In the genomic region with DNA sequence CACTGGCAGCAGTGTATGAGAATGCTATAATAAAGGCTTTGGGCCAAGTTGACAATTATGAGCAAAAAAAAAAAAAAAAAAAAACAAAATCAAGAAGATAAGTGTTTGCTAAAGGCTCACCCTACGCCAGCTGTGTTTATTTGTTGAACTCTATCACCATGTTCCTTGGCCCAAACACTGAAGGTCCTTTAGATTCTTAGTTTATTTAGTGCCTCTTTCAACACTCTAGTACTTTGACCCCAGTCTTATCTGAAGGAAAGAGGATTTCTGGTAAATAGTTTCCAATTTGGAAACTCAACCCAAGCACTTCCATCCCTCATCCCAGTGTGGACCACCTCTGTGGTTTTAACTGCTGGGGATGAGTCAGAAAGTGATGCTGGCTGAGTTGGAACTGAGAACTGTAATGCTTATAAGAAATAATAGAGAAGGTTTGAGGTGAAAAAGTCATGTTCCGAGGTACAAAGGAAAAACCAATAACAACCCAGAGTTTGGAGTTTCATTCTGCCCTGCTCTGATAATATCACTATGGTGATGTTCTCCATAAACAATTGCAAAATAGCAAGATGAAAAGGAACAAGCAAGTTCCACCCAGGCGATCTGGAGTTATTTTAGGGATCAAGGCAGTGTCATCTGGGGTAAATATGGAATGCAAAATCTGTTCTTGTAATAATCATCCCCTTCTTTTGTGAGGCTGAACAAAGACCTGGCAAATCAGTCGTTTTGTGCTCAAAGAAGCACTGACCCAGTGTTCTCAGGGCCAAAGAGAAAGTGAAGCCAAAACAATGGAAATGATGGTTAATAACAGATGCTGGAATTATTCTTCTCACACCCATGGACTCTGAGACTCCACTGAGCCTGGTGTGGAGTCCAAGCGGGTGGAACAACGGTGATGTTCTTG, we compare ENCODE assay signal across 10 cellular contexts. TPM values are rescaled to one million over a fixed set of nuclear protein-coding genes. Genes with fewer than 3 reads are reported as not detected.
DNase-seq lines count a peak whose midpoint lies in the region; ATAC-seq and TF ChIP-seq lines count a peak whose summit lies in the region.
"Had no signal": no experiment of that assay in that cellular context is flagged by ENCODE, and none has a peak within 500 bp of the region (broad histone marks: within the 10 kb centered on the region; RNA-seq: fewer than 3 reads in every experiment).

No MANE protein-coding gene starts in this region.

- no peaks in the 10 kb centered on the region for H3K36me3 ChIP-seq in esophagus (ENCODE audit: control insufficient read depth in 2 of 2, insufficient read depth in 2 of 2, low read length in 1 of 2)
- no peaks in the 10 kb centered on the region for H3K36me3 ChIP-seq in CD8-positive, alpha-beta T cell (ENCODE audit: insufficient read depth, low read length)

- H3K4me1 Mint-ChIP-seq in CD8-positive, alpha-beta T cell (ENCODE audit: low read depth): peaks cover 11% of the 10 kb centered on the region

- no peak overlapping the region for H3K4me3 Mint-ChIP-seq in CD8-positive, alpha-beta T cell
- H3K4me3 Mint-ChIP-seq: stimulated activated effector memory CD8-positive, alpha-beta T cell treated with anti-CD3 and anti-CD28 coated beads, Interleukin-12 subunit alpha, Interleukin-12 subunit beta, amount 100 ng/mL, for 72 hours; T-helper 1 cell treated with Interleukin-12 subunit alpha and Interleukin-12 subunit beta and Interleukin-4 antibody, amounts not matched to agents 30 μg/mL and 1 μg/mL, for 36 hours had no signal

- H3K36me3 Mint-ChIP-seq in CD8-positive, alpha-beta T cell: no peaks in the 10 kb centered on the region
- H3K36me3 Mint-ChIP-seq: stimulated activated effector memory CD8-positive, alpha-beta T cell treated with anti-CD3 and anti-CD28 coated beads, Interleukin-12 subunit alpha, Interleukin-12 subunit beta, amount 100 ng/mL, for 72 hours had no signal

- POLR2A ChIA-PET in CD8-positive, alpha-beta T cell (lab: Charles Lee): no interaction called here

- CTCF ChIA-PET in CD8-positive, alpha-beta T cell (lab: Charles Lee): interaction anchor here (0.9 kb wide), 1 partner anchor 149 kb away, joined by 3 read pairs; no protein-coding TSS in a partner anchor

- TF ChIP-seq CTCF in AG09319 (IDR thresholded peaks at IDR 0.05; ENCODE audit: low read depth, low read length): no peak
- no peak for TF ChIP-seq CTCF in CD8-positive, alpha-beta T cell (IDR thresholded peaks at IDR 0.05)

- no peaks in the 10 kb centered on the region for H3K9me3 ChIP-seq in esophagus (ENCODE audit: control insufficient read depth in 2 of 2, insufficient read depth in 1 of 2, low read depth in 1 of 2, low read length in 1 of 2)
- H3K9me3 ChIP-seq in CD8-positive, alpha-beta T cell (ENCODE audit: low read length): no peaks in the 10 kb centered on the region

- whole genome bisulfite sequencing in esophagus, 2 donors: 28 to 38% methylated on average over 6 of the region's 6 CpGs

- ATAC-seq in CD8-positive, alpha-beta T cell: no peak
- ATAC-seq in GM19324 (IDR thresholded peaks at IDR 0.05; ENCODE audit: low FRiP score, unreplicated experiment): no peak
- ATAC-seq: stimulated activated effector memory CD8-positive, alpha-beta T cell treated with anti-CD3 and anti-CD28 coated beads, Interleukin-12 subunit alpha, Interleukin-12 subunit beta, amount 100 ng/mL, for 72 hours had no signal

- no peak overlapping the region for H3K4me3 ChIP-seq in esophagus (ENCODE audit: low read depth in 1 of 2, low read length in 2 of 2)
- no peak overlapping the region for H3K4me3 ChIP-seq in CD8-positive, alpha-beta T cell (ENCODE audit: low read depth, low read length)

- no peaks in the 10 kb centered on the region for H3K27me3 Mint-ChIP-seq in CD8-positive, alpha-beta T cell (ENCODE audit: low read depth)

- peak overlapping the region; percentile 69 to 85 for H3K27ac ChIP-seq in esophagus (ENCODE audit: low read depth in 2 of 2, low read length in 1 of 2)
- H3K27ac ChIP-seq in CD8-positive, alpha-beta T cell (ENCODE audit: low read depth, low read length): no peak overlapping the region

- H3K9me3 Mint-ChIP-seq in CD8-positive, alpha-beta T cell: no peaks in the 10 kb centered on the region
- H3K9me3 Mint-ChIP-seq: stimulated activated effector memory CD8-positive, alpha-beta T cell treated with anti-CD3 and anti-CD28 coated beads, Interleukin-12 subunit alpha, Interleukin-12 subunit beta, amount 100 ng/mL, for 72 hours; T-helper 1 cell treated with Interleukin-12 subunit alpha and Interleukin-12 subunit beta and Interleukin-4 antibody, amounts not matched to agents 30 μg/mL and 1 μg/mL, for 36 hours had no signal

- DNase-seq in AG09319 (ENCODE audit: extremely low read depth, low read depth) (peak; percentile 52), NCI-H2029 treated with DMSO at 0.1 percent for 48 hours (lab: John Stamatoyannopoulos, UW) (peak; percentile 38), non-pigmented ciliary epithelial cell (ENCODE audit: low read depth) (peak; percentile 83), islet precursor cell (no peak), cerebellar cortex (ENCODE audit: low spot score) (no peak)
- DNase-seq in CD8-positive, alpha-beta T cell: no peak

- H3K27me3 ChIP-seq in esophagus (ENCODE audit: control insufficient read depth in 1 of 2, insufficient read depth in 2 of 2, low read length in 2 of 2): no peaks in the 10 kb centered on the region
- no peaks in the 10 kb centered on the region for H3K27me3 ChIP-seq in CD8-positive, alpha-beta T cell (ENCODE audit: insufficient read depth, low read length)

- intact Hi-C loops in CD8-positive, alpha-beta T cell (cut with DNase I, micrococcal nuclease): no loop called here

- H3K27ac Mint-ChIP-seq in CD8-positive, alpha-beta T cell: no peak overlapping the region
- H3K27ac Mint-ChIP-seq: stimulated activated effector memory CD8-positive, alpha-beta T cell treated with anti-CD3 and anti-CD28 coated beads, Interleukin-12 subunit alpha, Interleukin-12 subunit beta, amount 100 ng/mL, for 72 hours; T-helper 1 cell treated with Interleukin-12 subunit alpha and Interleukin-12 subunit beta and Interleukin-4 antibody, amounts not matched to agents 30 μg/mL and 1 μg/mL, for 36 hours had no signal

- peaks cover 0 to 2% of the 10 kb centered on the region in 2 donors for H3K4me1 ChIP-seq in esophagus (ENCODE audit: control insufficient read depth in 2 of 2, insufficient read depth in 2 of 2, low read length in 1 of 2)
- peaks cover 9% of the 10 kb centered on the region for H3K4me1 ChIP-seq in CD8-positive, alpha-beta T cell (ENCODE audit: insufficient read depth, low read length)

RNA-seq across cellular contexts. Expression of gene CAPZB, which starts 19.7 kb away (rescaled TPM):
- 100 to 1,000 TPM; 221 to 272 TPM for polyA plus RNA-seq in esophagus
- total RNA-seq in CD8-positive, alpha-beta T cell: 100 to 1,000 TPM; 145 to 151 TPM

Comparison
In these comparisons a context has a peak if more than half of its experiments do, and no peak if none do; other contexts are left out.
1. DNase-seq: peak in AG09319 (single experiment), NCI-H2029 treated with DMSO at 0.1 percent for 48 hours (single experiment) and non-pigmented ciliary epithelial cell (single experiment); none in CD8-positive, alpha-beta T cell (0 of 7), islet precursor cell (single experiment) and cerebellar cortex (single experiment).